In the genomic region with DNA sequence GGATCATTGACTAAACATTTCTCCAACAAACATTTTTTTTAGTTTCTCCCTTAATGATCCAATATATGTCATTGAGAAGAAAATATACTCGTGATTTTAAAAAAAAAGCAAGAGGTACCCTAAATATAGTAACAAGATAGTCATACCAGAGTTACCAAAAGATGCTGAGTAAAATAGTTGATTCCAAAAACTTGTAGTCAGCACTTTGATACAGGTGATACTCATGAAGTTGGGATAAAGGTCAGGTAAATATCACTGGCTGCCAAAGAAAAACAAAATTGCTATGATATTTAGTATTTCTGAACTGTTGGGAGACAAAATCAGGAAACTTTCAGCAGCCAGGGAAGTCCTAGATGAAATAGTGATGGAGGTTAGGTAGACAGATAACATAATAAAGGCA, we compare ENCODE assay signal across 34 cellular contexts.
"Had no signal": no experiment of that assay in that cellular context is flagged by ENCODE, and none has a peak within 500 bp of the region (broad histone marks: within the 10 kb centered on the region; RNA-seq: fewer than 3 reads in every experiment).

No MANE protein-coding gene starts in this region.

- H3K27me3 ChIP-seq: MG63 had no signal

- H3K36me3 ChIP-seq: MG63 had no signal

- DNase-seq: MG63, MM.1S, MV-4-11, NCI-H1048, NCI-H1092, NCI-H1092 treated with DMSO at 0.1 percent for 48 hours, NCI-H1105, NCI-H1105 treated with DMSO at 0.1 percent for 48 hours, NCI-H1417 treated with DMSO at 0.1 percent for 48 hours, NCI-H1436, NCI-H1436 treated with DMSO at 0.1 percent for 48 hours, NCI-H146, NCI-H1694, NCI-H1694 treated with DMSO at 0.1 percent for 48 hours, NCI-H187, NCI-H187 treated with DMSO at 0.1 percent for 48 hours, NCI-H1930, NCI-H2029, NCI-H2029 treated with DMSO at 0.1 percent for 48 hours, NCI-H2081, NCI-H2081 treated with DMSO at 0.1 percent for 48 hours, NCI-H2107, NCI-H2171, NCI-H2171 treated with DMSO at 0.1 percent for 48 hours, NCI-H2227 treated with DMSO at 0.1 percent for 48 hours, NCI-H226, NCI-H345, NCI-H446, NCI-H446 treated with DMSO at 0.1 percent for 48 hours, NCI-H510A, NCI-H510A treated with DMSO at 0.1 percent for 48 hours, NCI-H524, NCI-H524 treated with DMSO at 0.1 percent for 48 hours, NCI-H526 had no signal

- H3K4me3 ChIP-seq: MG63 had no signal

- H3K9me3 ChIP-seq: MG63 had no signal
